Comparison of ENCODE assay signal across 8 cellular contexts in the genomic region with DNA sequence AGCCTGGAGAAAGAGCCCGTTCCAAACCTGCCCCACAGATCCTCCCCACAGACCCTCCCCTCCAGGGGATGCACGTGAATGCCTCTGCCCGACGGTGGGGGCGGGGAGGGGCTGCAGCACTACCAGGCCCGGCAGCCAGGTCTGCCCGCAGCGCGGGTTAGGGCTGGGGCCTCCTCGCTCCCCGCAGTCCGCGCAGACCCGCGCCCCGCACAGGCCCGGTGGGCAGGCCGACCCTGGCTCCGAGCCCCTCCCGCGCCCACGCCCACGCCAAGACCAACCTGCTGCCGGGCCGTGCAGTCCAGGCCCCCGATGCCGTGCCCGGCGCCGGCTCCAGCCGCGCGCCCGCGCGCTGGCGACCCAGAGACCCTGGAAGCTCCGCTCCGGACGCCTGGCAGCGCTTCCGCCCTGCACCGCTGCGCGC. TPM values are rescaled to one million over a fixed set of nuclear protein-coding genes. Genes with fewer than 3 reads are reported as not detected.
DNase-seq lines count a peak whose midpoint lies in the region; ATAC-seq and TF ChIP-seq lines count a peak whose summit lies in the region.

A gene with protein sequence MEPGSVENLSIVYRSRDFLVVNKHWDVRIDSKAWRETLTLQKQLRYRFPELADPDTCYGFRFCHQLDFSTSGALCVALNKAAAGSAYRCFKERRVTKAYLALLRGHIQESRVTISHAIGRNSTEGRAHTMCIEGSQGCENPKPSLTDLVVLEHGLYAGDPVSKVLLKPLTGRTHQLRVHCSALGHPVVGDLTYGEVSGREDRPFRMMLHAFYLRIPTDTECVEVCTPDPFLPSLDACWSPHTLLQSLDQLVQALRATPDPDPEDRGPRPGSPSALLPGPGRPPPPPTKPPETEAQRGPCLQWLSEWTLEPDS (minus strand): TSS at position 404 of the 421 bp plus-strand sequence. CDS start 644 bp downstream, outside the sequence.

- H3K27me3 ChIP-seq in GM06990 (replicated peaks; ENCODE audit: control insufficient read depth, insufficient read depth, low read length) (no peaks in the 10 kb centered on the region), HCT116 (ENCODE audit: insufficient read depth, low read length) (no peaks in the 10 kb centered on the region), psoas muscle (ENCODE audit: insufficient read depth in 3 of 3, low read length in 2 of 3) (peaks cover 0 to 10% (median 0%) of the 10 kb centered on the region in 3 donors)

- POLR2A ChIA-PET in HCT116 (lab: Charles Lee) = interaction anchor here (0.5 to 1.6 kb wide), 6 partner anchors 15 to 81 kb away, joined by 3 to 9 read pairs (median 4); a partner anchor contains a TSS

- ATAC-seq in HCT116 = peak; percentile 21
- peak in 2 of 4 donors; percentile 5 to 11 for ATAC-seq in psoas muscle

- H2AFZ ChIP-seq in HCT116 (ENCODE audit: low read depth, low read length, poor library complexity, severe bottlenecking) = no peak within 1 kb of the TSS

- H3K9ac ChIP-seq in HCT116 (ENCODE audit: low read length) (peak within 1 kb of the TSS; percentile 93), SK-N-MC (ENCODE audit: insufficient read length) (peak within 1 kb of the TSS; percentile 90)

- TF ChIP-seq RAD21 in HCT116 (IDR thresholded peaks at IDR 0.05; ENCODE audit: low read depth) = no peak

- H3K4me3 ChIP-seq in GM06990 (replicated peaks; ENCODE audit: low read depth, low read length) (peak within 1 kb of the TSS; percentile 99), HCT116 (replicated peaks in 1 of 2; ENCODE audit: low read depth in 1 of 2, low read length in 2 of 2) (peak within 1 kb of the TSS; percentile 81 to 99), SK-N-MC (peak within 1 kb of the TSS; percentile 94), fibroblast of villous mesenchyme (ENCODE audit: low read depth, low read length) (peak within 1 kb of the TSS; percentile 79), psoas muscle (peak within 1 kb of the TSS; percentile 81)

- RAD21 ChIA-PET in HCT116 (lab: Charles Lee; ENCODE audit: low non-redundant PET in 1 of 2, low total read pairs in 2 of 2, uncharacterized antibody in 2 of 2, unreplicated experiment in 2 of 2) = interaction anchor here in 1 of 2 experiments (0.6 to 0.7 kb wide), 2 partner anchors 67 to 76 kb away, joined by 3 read pairs; a partner anchor contains a TSS

- TF ChIP-seq POLR2A in HCT116 (IDR thresholded peaks at IDR 0.05; ENCODE audit: borderline replicate concordance, extremely low read depth, insufficient read depth, insufficient read length) = no peak

- peaks cover 17% of the 10 kb centered on the region for H3K36me3 ChIP-seq in GM06990 (ENCODE audit: control insufficient read depth, insufficient read depth, low read length)
- peaks cover 5 to 40% of the 10 kb centered on the region in 2 experiments for H3K36me3 ChIP-seq in HCT116 (ENCODE audit: control insufficient read depth in 1 of 2, insufficient read depth in 2 of 2, low read length in 2 of 2)
- H3K36me3 ChIP-seq in SK-N-MC (ENCODE audit: insufficient read depth, low read length) = peaks cover 14% of the 10 kb centered on the region; the same call in 1 of the 2 replicates
- H3K36me3 ChIP-seq in psoas muscle (ENCODE audit: insufficient read depth in 1 of 2, low read depth in 1 of 2) = no peaks in the 10 kb centered on the region

- H3K4me1 ChIP-seq in HCT116 (ENCODE audit: control insufficient read depth in 1 of 2, insufficient read depth in 2 of 2, low read length in 2 of 2) (peaks cover 5 to 37% of the 10 kb centered on the region in 2 experiments; a peak in 3 of 4 replicates), psoas muscle (peaks cover 14% of the 10 kb centered on the region)

- H3K27ac ChIP-seq in HCT116 (ENCODE audit: low read depth, low read length) (peak within 1 kb of the TSS; percentile 88), SK-N-MC (no peak within 1 kb of the TSS), psoas muscle (peak within 1 kb of the TSS; percentile 48)

- H3K79me2 ChIP-seq in HCT116 (ENCODE audit: insufficient read depth, low read length) = peaks cover 55% of the 10 kb centered on the region

- no peaks in the 10 kb centered on the region for H4K20me1 ChIP-seq in HCT116 (ENCODE audit: insufficient read depth)

- no peaks in the 10 kb centered on the region for H3K9me2 ChIP-seq in HCT116 (ENCODE audit: insufficient read depth)

- DNase-seq in GM06990 (ENCODE audit: extremely low read depth, insufficient read length) (no peak), HCT116 (ENCODE audit: low read depth, low spot score) (no peak), SK-N-MC (ENCODE audit: low read depth, low spot score) (no peak), fibroblast of villous mesenchyme (ENCODE audit: low read depth) (no peak), psoas muscle (no peak), DMS153 (lab: John Stamatoyannopoulos, UW) (no peak), islet precursor cell (no peak), NAMALWA (ENCODE audit: low spot score) (no peak)

- WGBS in psoas muscle, 3 donors = 0 to 1% (median 0%) methylated on average over 15 to 45 of the region's 45 CpGs

- BruUV-seq in HCT116 (replicated peaks; lab: Mats Ljungman, UMichigan) = no TSS peak

- H3K4me2 ChIP-seq in HCT116 (ENCODE audit: low read length) = peak within 1 kb of the TSS; percentile 97

- CTCF ChIA-PET in HCT116 (lab: Charles Lee) = interaction anchor here (0.9 to 1.9 kb wide), 4 partner anchors 47 to 76 kb away, joined by 3 to 10 read pairs (median 6); a partner anchor contains a TSS

- no peaks in the 10 kb centered on the region for H3K9me3 ChIP-seq in HCT116 (ENCODE audit: control insufficient read depth in 1 of 2, insufficient read depth in 1 of 2, low read depth in 1 of 2, low read length in 2 of 2)
- no peaks in the 10 kb centered on the region for H3K9me3 ChIP-seq in SK-N-MC (ENCODE audit: low read depth, low read length)
- H3K9me3 ChIP-seq in psoas muscle = no peaks in the 10 kb centered on the region

- TF ChIP-seq CTCF in GM06990 (IDR thresholded peaks at IDR 0.05; ENCODE audit: insufficient read depth, low read length, poor library complexity, severe bottlenecking) (no peak), HCT116 (IDR thresholded peaks at IDR 0.05 in 2 of 3, conservative IDR thresholded peaks at IDR 0.05 in 1 of 3; ENCODE audit: borderline replicate concordance in 1 of 3, insufficient read depth in 1 of 3, low read depth in 2 of 3, low read length in 2 of 3) (no peak), fibroblast of villous mesenchyme (IDR thresholded peaks at IDR 0.05; ENCODE audit: insufficient read depth, low read depth, low read length) (peak; percentile 16), psoas muscle (IDR thresholded peaks at IDR 0.05) (no peak)

- intact Hi-C loops in HCT116 (cut with micrococcal nuclease) = no loop called here
- intact Hi-C loops in psoas muscle (cut with DNase I) = loop anchor here (5.0 to 10.0 kb wide), 2 partner anchors 76 to 213 kb away; no protein-coding TSS in a partner anchor

TF ChIP-seq in HCT116, 20 proteins besides CTCF, POLR2A, EP300 and RAD21:
- TF ChIP-seq CBX3 (IDR thresholded peaks at IDR 0.05; ENCODE audit: low read depth) (no peak), POLR2AphosphoS5 (IDR thresholded peaks at IDR 0.05; ENCODE audit: low read depth, low read length) (peak; percentile 72), ZFX (IDR thresholded peaks at IDR 0.05) (peak; percentile 79; the same call in 1 of the 2 replicates)

RNA-seq across cellular contexts. Expression of the gene that starts here (rescaled TPM):
- total RNA-seq in HCT116 (2021; ENCODE audit: unreplicated experiment) = 59.9 TPM
- polyA plus RNA-seq in HCT116 (2012) = 40.7 and 45.9 TPM in 2 replicates
- total RNA-seq in fibroblast of villous mesenchyme = 21.2 and 32.2 TPM in 2 replicates
- 10 to 100 TPM in 1 of 4 donors, 1 to 10 TPM in 3; 4.4 to 10.9 (median 7.6) TPM for total RNA-seq in psoas muscle
- polyA plus RNA-seq in psoas muscle = 10 to 100 TPM; 11.7 to 25.7 (median 25.2) TPM
